Comparison of ENCODE assay signal across 18 cellular contexts in genomic region chr2:182444170-182444569, GRCh38. TPM values are rescaled to one million over a fixed set of nuclear protein-coding genes. Genes with fewer than 3 reads are reported as not detected.
A peak's percentile ranks its signal among the peaks of the same experiment; 100 is the strongest.
DNase-seq lines count a peak whose midpoint lies in the region; ATAC-seq and TF ChIP-seq lines count a peak whose summit lies in the region.
"Had no signal": no experiment of that assay in that cellular context is flagged by ENCODE, and none has a peak within 500 bp of the region (broad histone marks: within the 10 kb centered on the region; RNA-seq: fewer than 3 reads in every experiment).

No MANE protein-coding gene starts in this region.

- H3K36me3 Mint-ChIP-seq in osteocyte (ENCODE audit: unreplicated experiment), result no peaks in the 10 kb centered on the region

- TF ChIP-seq CTCF in osteocyte (IDR thresholded peaks at IDR 0.05), result no peak

- peaks cover 6% of the 10 kb centered on the region for H3K9me3 Mint-ChIP-seq in osteocyte (ENCODE audit: unreplicated experiment)

- ATAC-seq in GM18858 (IDR thresholded peaks at IDR 0.05; ENCODE audit: unreplicated experiment), result peak; percentile 80
- ATAC-seq in GM21825 (IDR thresholded peaks at IDR 0.05; ENCODE audit: unreplicated experiment), result peak; percentile 57
- ATAC-seq in HG03354 (IDR thresholded peaks at IDR 0.05; ENCODE audit: poor library complexity, severe bottlenecking, unreplicated experiment), result peak; percentile 70
- ATAC-seq in GM18873 (IDR thresholded peaks at IDR 0.05; ENCODE audit: low FRiP score, unreplicated experiment), result no peak
- ATAC-seq: A549, HCT116, T-helper 17 cell had no signal

- peak overlapping the region; percentile 85 for H3K27ac Mint-ChIP-seq in osteocyte (ENCODE audit: unreplicated experiment)
- H3K27ac Mint-ChIP-seq: T-helper 17 cell had no signal

- no peak overlapping the region for H3K4me3 Mint-ChIP-seq in osteocyte (ENCODE audit: unreplicated experiment)
- H3K4me3 Mint-ChIP-seq: T-helper 17 cell had no signal

- DNase-seq in osteocyte (ENCODE audit: extremely low spot score, unreplicated experiment) (no peak), NCI-H345 (lab: John Stamatoyannopoulos, UW) (no peak), cardiac septum (ENCODE audit: low spot score) (no peak)
- DNase-seq: DMS153, GM23248, NCI-H1417 treated with DMSO at 0.1 percent for 48 hours, NCI-H2029, NCI-H2171, NCI-H510A, NCI-H774, PC-9, T-helper 17 cell had no signal

- peaks cover 56% of the 10 kb centered on the region for H3K4me1 Mint-ChIP-seq in osteocyte (ENCODE audit: unreplicated experiment)
- H3K4me1 Mint-ChIP-seq: T-helper 17 cell had no signal

- no peaks in the 10 kb centered on the region for H3K27me3 Mint-ChIP-seq in osteocyte (ENCODE audit: unreplicated experiment)
- H3K27me3 Mint-ChIP-seq: T-helper 17 cell had no signal

- intact Hi-C loops in cardiac septum (cut with DNase I), result no loop called here

RNA-seq across cellular contexts. Expression of gene PDE1A, which starts 17.3 kb away (rescaled TPM):
- total RNA-seq in osteocyte (1.5 and 1.8 TPM in 2 replicates), cardiac septum (9.6 TPM)
- total RNA-seq: T-helper 17 cell had no signal
